In the genomic region with DNA sequence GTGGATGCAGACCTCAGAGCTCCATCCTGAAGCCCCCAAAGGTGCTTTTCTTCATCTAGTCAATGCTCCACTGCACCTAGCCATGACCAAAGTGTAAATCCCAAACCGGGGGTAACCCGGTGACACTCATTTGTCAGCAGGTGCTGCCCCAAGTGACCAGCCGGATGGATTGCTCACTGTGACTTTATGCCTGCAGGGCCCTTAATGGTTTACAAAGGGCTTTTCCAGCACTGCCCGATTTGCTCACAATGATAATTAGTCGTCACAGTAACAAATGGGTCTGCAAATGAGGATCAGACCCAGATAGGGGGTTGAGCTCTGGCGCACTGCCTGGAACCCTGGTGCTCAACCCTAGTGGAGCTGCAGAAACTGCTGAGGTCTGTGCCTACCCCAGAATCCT, we compare ENCODE assay signal across 17 cellular contexts. TPM values are rescaled to one million over a fixed set of nuclear protein-coding genes. Genes with fewer than 3 reads are reported as not detected.
DNase-seq lines count a peak whose midpoint lies in the region; ATAC-seq lines count a peak whose summit lies in the region.
"Had no signal": no experiment of that assay in that cellular context is flagged by ENCODE, and none has a peak within 500 bp of the region (broad histone marks: within the 10 kb centered on the region; RNA-seq: fewer than 3 reads in every experiment).

No MANE protein-coding gene starts in this region.

- H3K4me3 ChIP-seq in CD8-positive, alpha-beta memory T cell (ENCODE audit: low read length) = no peak overlapping the region
- H3K4me3 ChIP-seq: cardiac muscle cell had no signal

- POLR2A ChIA-PET in CD8-positive, alpha-beta memory T cell (lab: Charles Lee) = interaction anchor here (1.0 kb wide), 1 partner anchor 13 kb away, joined by 3 read pairs; no protein-coding TSS in a partner anchor

- H3K27ac ChIP-seq in CD8-positive, alpha-beta memory T cell (ENCODE audit: low read depth, low read length) = no peak overlapping the region
- H3K27ac ChIP-seq: cardiac muscle cell had no signal

- no peaks in the 10 kb centered on the region for H3K27me3 Mint-ChIP-seq in activated T-cell treated with anti-CD3 and anti-CD28 coated beads, Interleukin-2, amount 50 U/mL, for 24 hours
- no peaks in the 10 kb centered on the region for H3K27me3 Mint-ChIP-seq in activated T-helper 17 cell treated with anti-CD3 and anti-CD28 coated beads, Interleukin-2, amount 50 U/mL, for 72 hours
- H3K27me3 Mint-ChIP-seq in CD8-positive, alpha-beta memory T cell = no peaks in the 10 kb centered on the region

- DNase-seq in activated T-cell treated with anti-CD3 and anti-CD28 coated beads, Interleukin-2, amount 50 U/mL, for 24 hours = peak; percentile 32
- DNase-seq in activated T-cell treated with anti-CD3 and anti-CD28 coated beads for 4 hours (no peak), NCI-H1092 (lab: John Stamatoyannopoulos, UW) (peak; percentile 43), sciatic nerve (ENCODE audit: low spot score) (peak; percentile 18)
- no peak for DNase-seq in CD8-positive, alpha-beta memory T cell
- DNase-seq: left ventricle myocardium superior; NCI-H2029; NCI-H524 treated with DMSO at 0.1 percent for 48 hours; occipital lobe; stimulated activated CD4-positive, alpha-beta T cell treated with anti-CD3 and anti-CD28 coated beads, Interleukin-2, amount 100 ng/mL, for 24 hours; substantia nigra had no signal

- intact Hi-C loops in sciatic nerve (cut with DNase I) = no loop called here

- no peaks in the 10 kb centered on the region for H3K9me3 Mint-ChIP-seq in activated T-cell treated with anti-CD3 and anti-CD28 coated beads, Interleukin-2, amount 50 U/mL, for 24 hours
- H3K9me3 Mint-ChIP-seq in activated T-helper 17 cell treated with anti-CD3 and anti-CD28 coated beads, Interleukin-2, amount 50 U/mL, for 72 hours = no peaks in the 10 kb centered on the region
- no peaks in the 10 kb centered on the region for H3K9me3 Mint-ChIP-seq in CD8-positive, alpha-beta memory T cell

- CTCF ChIA-PET in CD8-positive, alpha-beta memory T cell (lab: Charles Lee) = interaction anchor here (1.0 kb wide), 1 partner anchor 15 kb away, joined by 3 read pairs; no protein-coding TSS in a partner anchor

- no peaks in the 10 kb centered on the region for H3K27me3 ChIP-seq in CD8-positive, alpha-beta memory T cell (ENCODE audit: insufficient read depth, low read length, poor library complexity, severe bottlenecking)
- H3K27me3 ChIP-seq: cardiac muscle cell had no signal

- no peaks in the 10 kb centered on the region for H3K36me3 ChIP-seq in CD8-positive, alpha-beta memory T cell (ENCODE audit: insufficient read depth, low read length)
- H3K36me3 ChIP-seq: cardiac muscle cell had no signal

- H3K36me3 Mint-ChIP-seq in activated T-cell treated with anti-CD3 and anti-CD28 coated beads, Interleukin-2, amount 50 U/mL, for 24 hours (ENCODE audit: low read depth) = peaks cover 85% of the 10 kb centered on the region
- peaks cover 98% of the 10 kb centered on the region for H3K36me3 Mint-ChIP-seq in activated T-helper 17 cell treated with anti-CD3 and anti-CD28 coated beads, Interleukin-2, amount 50 U/mL, for 72 hours (ENCODE audit: low read depth)
- H3K36me3 Mint-ChIP-seq in CD8-positive, alpha-beta memory T cell = no peaks in the 10 kb centered on the region

- peaks cover 90% of the 10 kb centered on the region for H3K4me1 Mint-ChIP-seq in activated T-cell treated with anti-CD3 and anti-CD28 coated beads, Interleukin-2, amount 50 U/mL, for 24 hours (ENCODE audit: low read depth)
- H3K4me1 Mint-ChIP-seq in activated T-helper 17 cell treated with anti-CD3 and anti-CD28 coated beads, Interleukin-2, amount 50 U/mL, for 72 hours = peaks cover 44% of the 10 kb centered on the region
- H3K4me1 Mint-ChIP-seq in CD8-positive, alpha-beta memory T cell = peaks cover 17 to 61% (median 38%) of the 10 kb centered on the region in 3 donors

- peak overlapping the region; percentile 96 for H3K27ac Mint-ChIP-seq in activated T-cell treated with anti-CD3 and anti-CD28 coated beads, Interleukin-2, amount 50 U/mL, for 24 hours
- peak overlapping the region; percentile 98 for H3K27ac Mint-ChIP-seq in activated T-helper 17 cell treated with anti-CD3 and anti-CD28 coated beads, Interleukin-2, amount 50 U/mL, for 72 hours
- no peak overlapping the region for H3K27ac Mint-ChIP-seq in CD8-positive, alpha-beta memory T cell

- no peaks in the 10 kb centered on the region for H3K9me3 ChIP-seq in CD8-positive, alpha-beta memory T cell (ENCODE audit: low read length)

- ATAC-seq in activated T-helper 17 cell treated with anti-CD3 and anti-CD28 coated beads, Interleukin-2, amount 50 U/mL, for 72 hours (replicated peaks) = peak; percentile 5
- ATAC-seq in sciatic nerve (no peak), HG02840 (IDR thresholded peaks at IDR 0.05; ENCODE audit: low FRiP score, unreplicated experiment) (no peak)
- ATAC-seq: esophagus mucosa, left ventricle myocardium superior, Panc1 had no signal

- no peak overlapping the region for H3K4me3 Mint-ChIP-seq in activated T-cell treated with anti-CD3 and anti-CD28 coated beads, Interleukin-2, amount 50 U/mL, for 24 hours
- peak overlapping the region; percentile 80 for H3K4me3 Mint-ChIP-seq in activated T-helper 17 cell treated with anti-CD3 and anti-CD28 coated beads, Interleukin-2, amount 50 U/mL, for 72 hours
- H3K4me3 Mint-ChIP-seq in CD8-positive, alpha-beta memory T cell = no peak overlapping the region

- peaks cover 24% of the 10 kb centered on the region for H3K4me1 ChIP-seq in CD8-positive, alpha-beta memory T cell (ENCODE audit: insufficient read depth, low read length)

RNA-seq across cellular contexts. Expression of gene CD5, which starts 45.7 kb away (rescaled TPM):
- 100 to 1,000 TPM; 231 to 476 TPM for total RNA-seq in activated T-helper 17 cell treated with anti-CD3 and anti-CD28 coated beads, Interleukin-2, amount 50 U/mL, for 72 hours
- total RNA-seq in sciatic nerve = 1.3 TPM
- 100 to 1,000 TPM; 169 to 175 TPM for total RNA-seq in CD8-positive, alpha-beta memory T cell
- polyA plus RNA-seq in CD8-positive, alpha-beta memory T cell = 156 TPM
- total RNA-seq: cardiac muscle cell, Daoy, occipital lobe had no signal
- polyA plus RNA-seq: cardiac muscle cell had no signal

Comparison
In these comparisons a context has a peak if more than half of its experiments do, and no peak if none do; other contexts are left out.
1. DNase-seq: peak in activated T-cell treated with anti-CD3 and anti-CD28 coated beads, Interleukin-2, amount 50 U/mL, for 24 hours (single experiment), NCI-H1092 (single experiment) and sciatic nerve (single experiment); none in activated T-cell treated with anti-CD3 and anti-CD28 coated beads for 4 hours (single experiment) and CD8-positive, alpha-beta memory T cell (0 of 5).
2. H3K27ac Mint-ChIP-seq: peak in activated T-cell treated with anti-CD3 and anti-CD28 coated beads, Interleukin-2, amount 50 U/mL, for 24 hours (single experiment) and activated T-helper 17 cell treated with anti-CD3 and anti-CD28 coated beads, Interleukin-2, amount 50 U/mL, for 72 hours (single experiment); none in CD8-positive, alpha-beta memory T cell (0 of 8).
3. RNA of gene CD5, which starts 45.7 kb away (total RNA-seq): 231 to 476 TPM in activated T-helper 17 cell treated with anti-CD3 and anti-CD28 coated beads, Interleukin-2, amount 50 U/mL, for 72 hours and 169 to 175 TPM in CD8-positive, alpha-beta memory T cell; 1.3 TPM in sciatic nerve (single experiment); every median in the first group is over 10 times any median in the second.